In genomic region chr1:68231627-68232303, GRCh38 we compare ENCODE assay signal across 8 cellular contexts. TPM values are rescaled to one million over a fixed set of nuclear protein-coding genes. Genes with fewer than 3 reads are reported as not detected.
DNase-seq lines count a peak whose midpoint lies in the region; ATAC-seq and TF ChIP-seq lines count a peak whose summit lies in the region.

No MANE protein-coding gene starts in this region.

- no peaks in the 10 kb centered on the region for H3K79me2 ChIP-seq in MM.1S (ENCODE audit: low read length)

- peak overlapping the region; percentile 87 for H3K4me3 ChIP-seq in MM.1S (ENCODE audit: low read length)
- peak overlapping the region; percentile 34 to 78 for H3K4me3 ChIP-seq in body of pancreas
- peak overlapping the region; percentile 66 for H3K4me3 ChIP-seq in iPS-15b (ENCODE audit: low read depth, low read length)
- H3K4me3 ChIP-seq in sigmoid colon: peak overlapping the region; percentile 79 to 93 (median 84)

- peak; percentile 72 for ATAC-seq in body of pancreas
- no peak for ATAC-seq in HG02870 (IDR thresholded peaks at IDR 0.05; ENCODE audit: unreplicated experiment)
- ATAC-seq in HG03469 (IDR thresholded peaks at IDR 0.05; ENCODE audit: unreplicated experiment): no peak

- H3K27ac ChIP-seq in MM.1S (ENCODE audit: low read length) (no peak overlapping the region), body of pancreas (peak overlapping the region; percentile 84 to 92 (median 90)), sigmoid colon (peak overlapping the region; percentile 94 to 97 (median 94))

- H3K27me3 ChIP-seq in MM.1S (replicated peaks; ENCODE audit: insufficient read depth, low read length): no peaks in the 10 kb centered on the region
- no peaks in the 10 kb centered on the region for H3K27me3 ChIP-seq in body of pancreas
- peaks cover 95% of the 10 kb centered on the region for H3K27me3 ChIP-seq in iPS-15b (ENCODE audit: control insufficient read depth, insufficient read depth, low read length)
- no peaks in the 10 kb centered on the region for H3K27me3 ChIP-seq in sigmoid colon

- no peaks in the 10 kb centered on the region for H3F3A ChIP-seq in MM.1S (ENCODE audit: insufficient read depth, low read length)

- no peaks in the 10 kb centered on the region for H4K20me1 ChIP-seq in MM.1S (ENCODE audit: insufficient read depth, low read length)

- H3K9ac ChIP-seq in MM.1S (ENCODE audit: low read length) (peak overlapping the region; percentile 22; the same call in 1 of the 2 replicates), iPS-15b (ENCODE audit: low read depth, low read length) (no peak overlapping the region)

- H3K36me3 ChIP-seq in MM.1S (replicated peaks; ENCODE audit: insufficient read depth, low read length) (no peaks in the 10 kb centered on the region), body of pancreas (replicated peaks in 1 of 2; ENCODE audit: insufficient read depth in 1 of 2, low read depth in 2 of 2) (no peaks in the 10 kb centered on the region), iPS-15b (ENCODE audit: control insufficient read depth, insufficient read depth, low read length) (no peaks in the 10 kb centered on the region), sigmoid colon (no peaks in the 10 kb centered on the region)

- no peaks in the 10 kb centered on the region for H3K9me2 ChIP-seq in MM.1S (replicated peaks; ENCODE audit: insufficient read depth, low read length)

- no peak for TF ChIP-seq EP300 in sigmoid colon (IDR thresholded peaks at IDR 0.05)

- H3K4me1 ChIP-seq in MM.1S (ENCODE audit: low read length) (peaks cover 4% of the 10 kb centered on the region; the same call in 1 of the 2 replicates), body of pancreas (peaks cover 30% of the 10 kb centered on the region), iPS-15b (ENCODE audit: control insufficient read depth, insufficient read depth, low read length) (peaks cover 3% of the 10 kb centered on the region), sigmoid colon (peaks cover 0 to 44% (median 19%) of the 10 kb centered on the region in 4 donors)

- intact Hi-C loops in body of pancreas (cut with DNase I): no loop called here
- intact Hi-C loops in sigmoid colon (cut with DNase I): loop anchor here (1.0 to 5.0 kb wide), 6 partner anchors 57 to 399 kb away; partner anchors contain the start of gene GNG12

- peak; percentile 35 to 66 (median 65) for TF ChIP-seq POLR2A in body of pancreas (IDR thresholded peaks at IDR 0.05)
- peak; percentile 59 to 71 for TF ChIP-seq POLR2A in sigmoid colon (IDR thresholded peaks at IDR 0.05)

- peak overlapping the region; percentile 77 for H2AFZ ChIP-seq in MM.1S (ENCODE audit: low read length)

- H3K4me2 ChIP-seq in MM.1S (ENCODE audit: low read depth, low read length): peak overlapping the region; percentile 85

- H3K9me3 ChIP-seq in MM.1S (replicated peaks; ENCODE audit: insufficient read depth, low read length) (no peaks in the 10 kb centered on the region), body of pancreas (no peaks in the 10 kb centered on the region), iPS-15b (ENCODE audit: control insufficient read depth, insufficient read depth, low read length) (no peaks in the 10 kb centered on the region), sigmoid colon (no peaks in the 10 kb centered on the region)

- peak; percentile 80 for DNase-seq in COLO668 (lab: John Stamatoyannopoulos, UW; ENCODE audit: unreplicated experiment)
- peak; percentile 16 for DNase-seq in MM.1S
- peak; percentile 71 to 85 (median 75) for DNase-seq in body of pancreas
- peak; percentile 92 for DNase-seq in sigmoid colon
- DNase-seq in occipital lobe (lab: John Stamatoyannopoulos, UW): no peak

- 0 to 1% methylated on average over 28 to 30 of the region's 31 CpGs for WGBS in body of pancreas, 2 donors
- WGBS in sigmoid colon, 2 donors: 1% methylated on average over 31 of the region's 31 CpGs

- TF ChIP-seq CTCF in MM.1S (IDR thresholded peaks at IDR 0.05; ENCODE audit: low read length) (no peak), body of pancreas (IDR thresholded peaks at IDR 0.05) (no peak), sigmoid colon (IDR thresholded peaks at IDR 0.05) (no peak)

RNA-seq across cellular contexts. Expression of gene WLS, which starts 0.6 kb away (rescaled TPM):
- total RNA-seq in body of pancreas (10 to 100 TPM; 39.6 to 73.4 TPM), sigmoid colon (100 to 1,000 TPM in 3 of 4 donors, 10 to 100 TPM in 1; 99.2 to 188 (median 134) TPM), occipital lobe (29.2 TPM)
- polyA plus RNA-seq in sigmoid colon: 10 to 100 TPM; 12.6 to 37.7 (median 16.9) TPM
